Comparison of ENCODE assay signal across 1 cellular context in genomic region chr5:68250662-68251298, GRCh38.
TF ChIP-seq lines count a peak whose summit lies in the region.

No MANE protein-coding gene starts in this region.

TF ChIP-seq in endothelial cell of umbilical vein, 7 proteins besides CTCF, POLR2A, EP300 and RAD21:
- TF ChIP-seq JUN (IDR thresholded peaks at IDR 0.05; ENCODE audit: borderline replicate concordance, insufficient read depth, insufficient read length, low read depth): no peak
- no peak for TF ChIP-seq POLR2AphosphoS5 (IDR thresholded peaks at IDR 0.05; ENCODE audit: insufficient read depth, low read depth, low read length)
- TF ChIP-seq GATA2 (IDR thresholded peaks at IDR 0.05; ENCODE audit: insufficient read depth, insufficient read length, low read depth, low read length): peak; percentile 70
TF ChIP-seq in endothelial cell of umbilical vein: peak in this region for 1.
